In genomic region chr10:49827297-49827696, GRCh38 we compare ENCODE assay signal across 25 cellular contexts.
DNase-seq lines count a peak whose midpoint lies in the region; ATAC-seq and TF ChIP-seq lines count a peak whose summit lies in the region.
"Had no signal": no experiment of that assay in that cellular context is flagged by ENCODE, and none has a peak within 500 bp of the region (broad histone marks: within the 10 kb centered on the region; RNA-seq: fewer than 3 reads in every experiment).

No MANE protein-coding gene starts in this region.

- ATAC-seq in GM19395 (IDR thresholded peaks at IDR 0.05; ENCODE audit: unreplicated experiment) (peak; percentile 50), foreskin keratinocyte (peak; percentile 26)
- ATAC-seq in stimulated activated naive B cell treated with anti-CD40 and anti-IgM and Interleukin-4, amounts not matched to agents 10 μg/mL and 1 μg/mL and 100 μg/mL, for 72 hours (replicated peaks) = no peak
- ATAC-seq: lower lobe of right lung, PC-3 had no signal

- peaks cover 7 to 15% (median 12%) of the 10 kb centered on the region in 3 donors for H3K4me1 Mint-ChIP-seq in IgD-negative memory B cell
- H3K4me1 Mint-ChIP-seq in stimulated activated naive B cell treated with anti-CD40 and anti-IgM and Interleukin-4, amounts not matched to agents 10 μg/mL and 1 μg/mL and 100 μg/mL, for 72 hours = peaks cover 6 to 8% of the 10 kb centered on the region in 2 donors

- H3K27ac ChIP-seq in foreskin keratinocyte = no peak overlapping the region
- H3K27ac ChIP-seq in effector memory CD4-positive, alpha-beta T cell (ENCODE audit: insufficient read depth, low read length, poor library complexity, severe bottlenecking) = no peak overlapping the region
- H3K27ac ChIP-seq: lower lobe of right lung, SJSA1, suprapubic skin had no signal

- H3K27me3 ChIP-seq in foreskin keratinocyte = no peaks in the 10 kb centered on the region
- no peaks in the 10 kb centered on the region for H3K27me3 ChIP-seq in effector memory CD4-positive, alpha-beta T cell (replicated peaks; ENCODE audit: control insufficient read depth, insufficient read depth, low read length, poor library complexity, severe bottlenecking)
- H3K27me3 ChIP-seq: SJSA1, suprapubic skin had no signal

- TF ChIP-seq CTCF in foreskin keratinocyte (conservative IDR thresholded peaks at IDR 0.05) = no peak

- peaks cover 11% of the 10 kb centered on the region for H3K4me1 ChIP-seq in foreskin keratinocyte
- no peaks in the 10 kb centered on the region for H3K4me1 ChIP-seq in effector memory CD4-positive, alpha-beta T cell (ENCODE audit: control insufficient read depth, insufficient read depth, low read length, poor library complexity, severe bottlenecking)
- H3K4me1 ChIP-seq: lower lobe of right lung had no signal

- H3K36me3 ChIP-seq in effector memory CD4-positive, alpha-beta T cell (ENCODE audit: control insufficient read depth, insufficient read depth, low read length) = peaks cover 13% of the 10 kb centered on the region

- H3K27me3 Mint-ChIP-seq in IgD-negative memory B cell = no peaks in the 10 kb centered on the region
- no peaks in the 10 kb centered on the region for H3K27me3 Mint-ChIP-seq in stimulated activated naive B cell treated with anti-CD40 and anti-IgM and Interleukin-4, amounts not matched to agents 10 μg/mL and 1 μg/mL and 100 μg/mL, for 72 hours
- H3K27me3 Mint-ChIP-seq: naive B cell had no signal

- H3K36me3 Mint-ChIP-seq in IgD-negative memory B cell = peaks cover 15% of the 10 kb centered on the region
- H3K36me3 Mint-ChIP-seq in stimulated activated naive B cell treated with anti-CD40 and anti-IgM and Interleukin-4, amounts not matched to agents 10 μg/mL and 1 μg/mL and 100 μg/mL, for 72 hours = peaks cover 41 to 54% of the 10 kb centered on the region in 2 donors

- H3K4me3 ChIP-seq in effector memory CD4-positive, alpha-beta T cell (ENCODE audit: insufficient read depth, low read depth, low read length, poor library complexity, severe bottlenecking) = no peak overlapping the region
- H3K4me3 ChIP-seq: HAP-1, lower lobe of right lung, SJSA1, suprapubic skin had no signal

- DNase-seq in foreskin keratinocyte (no peak), T-helper 1 cell (no peak)
- no peak for DNase-seq in stimulated activated naive B cell treated with anti-CD40 and anti-IgM and Interleukin-4, amounts not matched to agents 10 μg/mL and 1 μg/mL and 100 μg/mL, for 72 hours
- DNase-seq in effector memory CD4-positive, alpha-beta T cell = no peak
- no peak for DNase-seq in activated CD4-positive, CD25-positive, alpha-beta regulatory T cell (lab: John Stamatoyannopoulos, UW)
- DNase-seq: activated CD4-positive, alpha-beta T cell treated with anti-CD3 and anti-CD28 coated beads for 48 hours; activated CD8-positive, alpha-beta memory T cell treated with anti-CD3 and anti-CD28 coated beads, Interleukin-2, amount 50 U/mL, for 48 hours; activated gamma-delta T cell treated with Interleukin-2 at 50 U/mL for 16 hours; AML-193; amniotic stem cell; Calu3; head of caudate nucleus; lower lobe of right lung; naive B cell; NCI-H1105 treated with DMSO at 0.1 percent for 48 hours; NCI-H2171; NCI-H69; PC-3; posterior cingulate gyrus; stimulated activated CD4-positive, alpha-beta T cell treated with anti-CD3 and anti-CD28 coated beads, Interleukin-4, amount 100 ng/mL, for 1 hour had no signal

- H3K9me3 ChIP-seq in effector memory CD4-positive, alpha-beta T cell (ENCODE audit: control insufficient read depth, low read length) = no peaks in the 10 kb centered on the region
- H3K9me3 ChIP-seq: HAP-1, lower lobe of right lung, SJSA1, suprapubic skin had no signal

- H3K9me3 Mint-ChIP-seq in IgD-negative memory B cell = no peaks in the 10 kb centered on the region
- peaks cover 0 to 1% of the 10 kb centered on the region in 2 donors for H3K9me3 Mint-ChIP-seq in stimulated activated naive B cell treated with anti-CD40 and anti-IgM and Interleukin-4, amounts not matched to agents 10 μg/mL and 1 μg/mL and 100 μg/mL, for 72 hours

- H3K4me3 Mint-ChIP-seq in IgD-negative memory B cell = peak overlapping the region in 2 of 4 donors; percentile 5 to 66
- H3K4me3 Mint-ChIP-seq in stimulated activated naive B cell treated with anti-CD40 and anti-IgM and Interleukin-4, amounts not matched to agents 10 μg/mL and 1 μg/mL and 100 μg/mL, for 72 hours = no peak overlapping the region
- H3K4me3 Mint-ChIP-seq: naive B cell had no signal

- peak overlapping the region in 2 of 3 donors; percentile 48 to 91 for H3K27ac Mint-ChIP-seq in IgD-negative memory B cell
- peak overlapping the region; percentile 4 for H3K27ac Mint-ChIP-seq in stimulated activated naive B cell treated with anti-CD40 and anti-IgM and Interleukin-4, amounts not matched to agents 10 μg/mL and 1 μg/mL and 100 μg/mL, for 72 hours
- H3K27ac Mint-ChIP-seq: naive B cell had no signal

Comparison
In these comparisons a context has a peak if more than half of its experiments do, and no peak if none do; other contexts are left out.
1. ATAC-seq: peak in GM19395 (single experiment) and foreskin keratinocyte (single experiment); none in stimulated activated naive B cell treated with anti-CD40 and anti-IgM and Interleukin-4, amounts not matched to agents 10 μg/mL and 1 μg/mL and 100 μg/mL, for 72 hours (0 of 2).